1 cellular context compared by ENCODE assay signal in the genomic region with DNA sequence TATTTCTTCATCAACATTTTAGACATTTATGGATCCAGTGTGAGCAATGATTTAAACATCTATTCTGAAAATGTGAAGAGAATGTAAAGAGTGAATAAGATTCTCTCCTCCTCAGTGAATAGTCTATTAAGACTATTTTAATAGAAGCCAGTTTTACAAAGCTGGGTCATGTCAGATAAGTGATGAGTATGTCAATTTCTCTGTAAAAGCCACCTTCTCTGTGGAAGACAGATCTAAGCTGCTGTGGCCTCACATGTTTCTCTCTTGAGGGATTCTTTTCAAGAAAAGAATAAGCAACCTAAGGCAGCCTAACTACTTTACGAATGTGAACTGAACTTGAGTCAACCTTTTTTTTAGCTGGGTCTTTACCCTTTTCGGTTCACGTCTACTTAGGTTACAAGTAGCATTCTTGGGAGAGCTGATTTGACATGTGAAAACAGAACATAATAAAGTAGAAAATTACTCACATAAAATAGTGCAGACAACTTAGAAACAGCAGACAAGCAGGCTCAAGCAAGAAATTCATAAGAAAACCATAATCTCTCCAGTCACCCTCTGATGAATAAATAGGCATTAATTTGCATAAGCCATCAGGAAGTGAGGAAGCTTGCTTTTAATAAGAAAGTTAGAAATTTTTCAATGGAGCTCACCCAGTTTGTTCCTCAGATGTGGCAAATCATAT.
TF ChIP-seq lines count a peak whose summit lies in the region.

No MANE protein-coding gene starts in this region.

TF ChIP-seq in WTC11, 78 proteins besides CTCF, POLR2A, EP300 and RAD21 (continued from another document):
- TF ChIP-seq, protein P1, sequence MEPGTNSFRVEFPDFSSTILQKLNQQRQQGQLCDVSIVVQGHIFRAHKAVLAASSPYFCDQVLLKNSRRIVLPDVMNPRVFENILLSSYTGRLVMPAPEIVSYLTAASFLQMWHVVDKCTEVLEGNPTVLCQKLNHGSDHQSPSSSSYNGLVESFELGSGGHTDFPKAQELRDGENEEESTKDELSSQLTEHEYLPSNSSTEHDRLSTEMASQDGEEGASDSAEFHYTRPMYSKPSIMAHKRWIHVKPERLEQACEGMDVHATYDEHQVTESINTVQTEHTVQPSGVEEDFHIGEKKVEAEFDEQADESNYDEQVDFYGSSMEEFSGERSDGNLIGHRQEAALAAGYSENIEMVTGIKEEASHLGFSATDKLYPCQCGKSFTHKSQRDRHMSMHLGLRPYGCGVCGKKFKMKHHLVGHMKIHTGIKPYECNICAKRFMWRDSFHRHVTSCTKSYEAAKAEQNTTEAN (CRISPR knock-in tag; IDR thresholded peaks at IDR 0.05) = no peak
- TF ChIP-seq NR1H2 (CRISPR knock-in tag; IDR thresholded peaks at IDR 0.05) = no peak
- no peak for TF ChIP-seq TEAD4 (CRISPR knock-in tag; IDR thresholded peaks at IDR 0.05)
- TF ChIP-seq, protein P2, sequence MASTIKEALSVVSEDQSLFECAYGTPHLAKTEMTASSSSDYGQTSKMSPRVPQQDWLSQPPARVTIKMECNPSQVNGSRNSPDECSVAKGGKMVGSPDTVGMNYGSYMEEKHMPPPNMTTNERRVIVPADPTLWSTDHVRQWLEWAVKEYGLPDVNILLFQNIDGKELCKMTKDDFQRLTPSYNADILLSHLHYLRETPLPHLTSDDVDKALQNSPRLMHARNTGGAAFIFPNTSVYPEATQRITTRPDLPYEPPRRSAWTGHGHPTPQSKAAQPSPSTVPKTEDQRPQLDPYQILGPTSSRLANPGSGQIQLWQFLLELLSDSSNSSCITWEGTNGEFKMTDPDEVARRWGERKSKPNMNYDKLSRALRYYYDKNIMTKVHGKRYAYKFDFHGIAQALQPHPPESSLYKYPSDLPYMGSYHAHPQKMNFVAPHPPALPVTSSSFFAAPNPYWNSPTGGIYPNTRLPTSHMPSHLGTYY (CRISPR knock-in tag; IDR thresholded peaks at IDR 0.05) = no peak
- no peak for TF ChIP-seq ZNF416 (CRISPR knock-in tag; IDR thresholded peaks at IDR 0.05)
